Comparison of ENCODE assay signal across 8 cellular contexts in the genomic region with DNA sequence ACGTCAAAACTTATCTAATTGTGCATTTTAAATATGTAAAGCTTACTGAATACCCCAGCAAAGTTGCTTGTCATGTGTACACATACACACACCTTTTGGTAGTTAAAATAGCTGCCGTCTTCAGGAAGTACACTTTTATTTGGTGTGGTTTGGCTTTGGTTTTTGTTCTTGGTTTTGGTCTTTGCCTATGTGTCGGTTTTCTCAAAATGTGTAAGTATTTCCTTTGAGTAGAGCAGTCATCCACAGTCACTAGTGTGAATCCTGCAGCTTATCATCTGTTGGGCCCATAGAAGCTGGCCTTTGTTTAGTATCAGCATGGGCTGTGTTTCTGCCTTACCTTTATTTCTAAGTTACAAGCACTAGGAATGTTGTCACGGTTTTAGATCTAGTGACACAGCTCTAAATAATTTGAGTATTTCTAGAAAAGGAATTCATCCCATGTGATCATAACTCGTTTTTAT. TPM values are rescaled to one million over a fixed set of nuclear protein-coding genes. Genes with fewer than 3 reads are reported as not detected.
DNase-seq lines count a peak whose midpoint lies in the region; ATAC-seq and TF ChIP-seq lines count a peak whose summit lies in the region.

No MANE protein-coding gene starts in this region.

- peak overlapping the region; percentile 18 for H3K4me3 Mint-ChIP-seq in activated CD4-positive, alpha-beta memory T cell treated with anti-CD3 and anti-CD28 coated beads for 36 hours

- H3K4me1 Mint-ChIP-seq in activated CD4-positive, alpha-beta memory T cell treated with anti-CD3 and anti-CD28 coated beads for 36 hours (ENCODE audit: low read depth), result peaks cover 40% of the 10 kb centered on the region

- H3K4me3 ChIP-seq in iPS-15b (ENCODE audit: low read depth, low read length) (peak overlapping the region; percentile 66), stomach (peak overlapping the region; percentile 49 to 60 (median 53))

- peak overlapping the region; percentile 66 to 91 (median 81) for H3K27ac ChIP-seq in stomach

- ATAC-seq in GM18909 (IDR thresholded peaks at IDR 0.05; ENCODE audit: poor library complexity, unreplicated experiment) (peak; percentile 60), HG03139 (IDR thresholded peaks at IDR 0.05; ENCODE audit: unreplicated experiment) (peak; percentile 47)

- no peak for TF ChIP-seq CTCF in stomach (IDR thresholded peaks at IDR 0.05)

- no peak overlapping the region for H3K27ac Mint-ChIP-seq in activated CD4-positive, alpha-beta memory T cell treated with anti-CD3 and anti-CD28 coated beads for 36 hours

- TF ChIP-seq POLR2A in stomach (IDR thresholded peaks at IDR 0.05), result no peak

- peaks cover 13% of the 10 kb centered on the region for H3K4me1 ChIP-seq in iPS-15b (ENCODE audit: control insufficient read depth, insufficient read depth, low read length)
- H3K4me1 ChIP-seq in stomach, result peaks cover 8 to 70% (median 39%) of the 10 kb centered on the region in 4 donors

- no peaks in the 10 kb centered on the region for H3K27me3 Mint-ChIP-seq in activated CD4-positive, alpha-beta memory T cell treated with anti-CD3 and anti-CD28 coated beads for 36 hours

- CTCF ChIA-PET in activated CD4-positive, alpha-beta memory T cell treated with anti-CD3 and anti-CD28 coated beads for 36 hours (lab: Charles Lee), result interaction anchor here (0.6 to 3.3 kb wide), 9 partner anchors 12 to 633 kb away, joined by 3 to 44 read pairs (median 8); no protein-coding TSS in a partner anchor

- H3K9me3 ChIP-seq in iPS-15b (ENCODE audit: control insufficient read depth, insufficient read depth, low read length), result no peaks in the 10 kb centered on the region
- no peaks in the 10 kb centered on the region for H3K9me3 ChIP-seq in stomach

- intact Hi-C loops in activated CD4-positive, alpha-beta memory T cell treated with anti-CD3 and anti-CD28 coated beads for 36 hours (cut with micrococcal nuclease), result loop anchor here (1.0 to 5.0 kb wide), 4 partner anchors 35 to 237 kb away; partner anchors contain the start of genes NET1 and TASOR2
- intact Hi-C loops in stomach (cut with DNase I; ENCODE audit: low total_unique reads), result no loop called here

- no peaks in the 10 kb centered on the region for H3K9me3 Mint-ChIP-seq in activated CD4-positive, alpha-beta memory T cell treated with anti-CD3 and anti-CD28 coated beads for 36 hours

- H3K27me3 ChIP-seq in iPS-15b (ENCODE audit: control insufficient read depth, insufficient read depth, low read length) (no peaks in the 10 kb centered on the region), stomach (no peaks in the 10 kb centered on the region)

- in situ Hi-C loops in ACHN (cut with HindIII; ENCODE audit: low pct_ligation_motif_present, low pct_unique_long_range_greater_than_20kb, low sequenced_read_pairs), result no loop called here

- H3K36me3 Mint-ChIP-seq in activated CD4-positive, alpha-beta memory T cell treated with anti-CD3 and anti-CD28 coated beads for 36 hours, result no peaks in the 10 kb centered on the region

- no peak overlapping the region for H3K9ac ChIP-seq in iPS-15b (ENCODE audit: low read depth, low read length)

- WGBS in stomach, 5 donors, result 8 to 13% (median 9%) methylated on average over 5 of the region's 5 CpGs

- TF ChIP-seq EP300 in stomach (IDR thresholded peaks at IDR 0.05), result no peak

- POLR2A ChIA-PET in activated CD4-positive, alpha-beta memory T cell treated with anti-CD3 and anti-CD28 coated beads for 36 hours (lab: Charles Lee), result interaction anchor here (0.9 to 1.0 kb wide), 2 partner anchors 175 to 182 kb away, joined by 3 to 4 read pairs; no protein-coding TSS in a partner anchor

- DNase-seq in ACHN (peak; percentile 39), stomach (no peak), NCI-H1105 treated with DMSO at 0.1 percent for 48 hours (lab: John Stamatoyannopoulos, UW) (no peak), NCI-H1417 (lab: John Stamatoyannopoulos, UW) (no peak)
- peak; percentile 27 for DNase-seq in activated CD4-positive, alpha-beta memory T cell treated with anti-CD3 and anti-CD28 coated beads for 36 hours

- H3K36me3 ChIP-seq in iPS-15b (ENCODE audit: control insufficient read depth, insufficient read depth, low read length) (no peaks in the 10 kb centered on the region), stomach (peaks cover 6 to 12% (median 8%) of the 10 kb centered on the region in 4 donors)

RNA-seq across cellular contexts. Expression of gene NET1, which starts 35.3 kb away (rescaled TPM):
- 10 to 100 TPM; 25.3 to 25.6 TPM for total RNA-seq in activated CD4-positive, alpha-beta memory T cell treated with anti-CD3 and anti-CD28 coated beads for 36 hours
- 100 to 1,000 TPM in 1 of 5 donors, 10 to 100 TPM in 4; 60.0 to 246 (median 83.4) TPM for total RNA-seq in stomach
- 100 to 1,000 TPM in 1 of 3 donors, 10 to 100 TPM in 2; 50.2 to 122 (median 89.6) TPM for polyA plus RNA-seq in stomach

RNA-seq across cellular contexts. Expression of gene TUBAL3, which starts 43.0 kb away (rescaled TPM):
- not detected for total RNA-seq in activated CD4-positive, alpha-beta memory T cell treated with anti-CD3 and anti-CD28 coated beads for 36 hours
- total RNA-seq in stomach, result 10 to 100 TPM in 1 of 5 donors, 1 to 10 TPM in 1, not detected in 3; 1.7 to 11.3 TPM
- under 1 TPM in 2 of 3 donors, not detected in 1; 0.13 to 0.19 TPM for polyA plus RNA-seq in stomach

RNA-seq across cellular contexts. Expression of gene CALML5, which starts 51.7 kb away (rescaled TPM):
- not detected for total RNA-seq in activated CD4-positive, alpha-beta memory T cell treated with anti-CD3 and anti-CD28 coated beads for 36 hours
- total RNA-seq in stomach, result under 1 TPM in 1 of 5 donors, not detected in 4; 0.92 TPM
- polyA plus RNA-seq in stomach, result 10 to 100 TPM in 1 of 3 donors, 1 to 10 TPM in 1, not detected in 1; 2.4 to 16.2 TPM

Comparison
In these comparisons a context has a peak if more than half of its experiments do, and no peak if none do; other contexts are left out.
1. DNase-seq: peak in ACHN (single experiment) and activated CD4-positive, alpha-beta memory T cell treated with anti-CD3 and anti-CD28 coated beads for 36 hours (single experiment); none in stomach (single experiment), NCI-H1105 treated with DMSO at 0.1 percent for 48 hours (single experiment) and NCI-H1417 (0 of 3).